ENCODE assay signal across 15 cellular contexts in the genomic region with DNA sequence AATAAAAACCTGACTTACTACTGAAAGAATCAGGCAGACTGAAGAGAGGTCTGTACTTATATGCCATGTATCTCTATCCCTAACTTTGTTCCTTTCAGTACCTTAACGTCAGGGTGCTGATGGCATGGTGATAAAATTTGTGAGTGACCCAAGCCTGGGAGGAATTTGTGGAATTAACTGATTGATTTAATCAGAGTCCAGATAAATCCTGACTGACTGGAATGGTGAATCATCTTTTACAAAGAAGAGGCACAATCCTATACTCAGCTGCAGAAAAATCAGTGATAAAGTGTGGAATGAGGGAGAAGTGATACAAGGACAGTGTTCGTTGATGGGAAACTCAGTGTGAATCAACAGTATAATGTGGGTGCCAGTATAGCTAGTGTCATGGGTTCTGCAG. TPM values are rescaled to one million over a fixed set of nuclear protein-coding genes. Genes with fewer than 3 reads are reported as not detected.
DNase-seq lines count a peak whose midpoint lies in the region; ATAC-seq and TF ChIP-seq lines count a peak whose summit lies in the region.
"Had no signal": no experiment of that assay in that cellular context is flagged by ENCODE, and none has a peak within 500 bp of the region (broad histone marks: within the 10 kb centered on the region; RNA-seq: fewer than 3 reads in every experiment).

No MANE protein-coding gene starts in this region.

- H2AFZ ChIP-seq in neural progenitor cell (replicated peaks), result no peak overlapping the region

- peak overlapping the region; percentile 49 for H3K27ac Mint-ChIP-seq in T-helper 1 cell treated with Interleukin-12 subunit alpha and Interleukin-12 subunit beta and Interleukin-4 antibody, amounts not matched to agents 30 μg/mL and 1 μg/mL, for 36 hours
- peak overlapping the region; percentile 59 for H3K27ac Mint-ChIP-seq in chondrocyte (ENCODE audit: unreplicated experiment)
- H3K27ac Mint-ChIP-seq in progenitor cell of endocrine pancreas, result peak overlapping the region; percentile 30
- H3K27ac Mint-ChIP-seq in neural progenitor cell, result no peak overlapping the region

- no peak for ATAC-seq in RWPE2 (ENCODE audit: low read depth)
- ATAC-seq in HG02798 (IDR thresholded peaks at IDR 0.05; ENCODE audit: poor library complexity, unreplicated experiment), result no peak
- ATAC-seq: lower lobe of right lung had no signal

- H3K4me3 ChIP-seq in RWPE2 (ENCODE audit: severe bottlenecking), result no peak overlapping the region
- no peak overlapping the region for H3K4me3 ChIP-seq in neural progenitor cell
- H3K4me3 ChIP-seq: lower lobe of right lung, skin epidermis had no signal

- H3K27me3 ChIP-seq in RWPE2 (ENCODE audit: insufficient read depth, poor library complexity, severe bottlenecking) (no peaks in the 10 kb centered on the region), neural progenitor cell (no peaks in the 10 kb centered on the region)
- H3K27me3 ChIP-seq: neutrophil had no signal

- in situ Hi-C loops in GM13977 (cut with MboI; ENCODE audit: low pct_unique_long_range_greater_than_20kb, low sequenced_read_pairs, unreplicated experiment), result no loop called here

- H3K36me3 ChIP-seq in RWPE2 (ENCODE audit: low read depth), result peaks cover 59% of the 10 kb centered on the region
- no peaks in the 10 kb centered on the region for H3K36me3 ChIP-seq in neural progenitor cell
- H3K36me3 ChIP-seq: neutrophil had no signal

- DNase-seq in T-helper 1 cell (no peak), RWPE2 (ENCODE audit: low spot score) (no peak), chondrocyte (ENCODE audit: low spot score) (no peak), progenitor cell of endocrine pancreas (ENCODE audit: low spot score, unreplicated experiment) (no peak), neural progenitor cell (ENCODE audit: low spot score) (no peak), GM13977 (ENCODE audit: low spot score) (no peak)
- DNase-seq: activated CD4-positive, alpha-beta T cell treated with anti-CD3 and anti-CD28 coated beads for 48 hours; lower lobe of right lung; MV-4-11; NCI-H2227 treated with DMSO at 0.1 percent for 48 hours had no signal

- peaks cover 9% of the 10 kb centered on the region for H3F3A ChIP-seq in neural progenitor cell (ENCODE audit: low read depth)

- no peak overlapping the region for H3K4me2 ChIP-seq in neural progenitor cell

- no peak overlapping the region for H3K9ac ChIP-seq in neural progenitor cell

- H3K9me3 ChIP-seq in RWPE2 (ENCODE audit: severe bottlenecking) (no peaks in the 10 kb centered on the region), neural progenitor cell (ENCODE audit: low read depth) (no peaks in the 10 kb centered on the region)
- H3K9me3 ChIP-seq: lower lobe of right lung, neutrophil had no signal

- H3K4me1 ChIP-seq in RWPE2 (ENCODE audit: insufficient read depth, poor library complexity, severe bottlenecking), result peaks cover 7% of the 10 kb centered on the region
- peaks cover 8% of the 10 kb centered on the region for H3K4me1 ChIP-seq in neural progenitor cell

- peaks cover 97% of the 10 kb centered on the region for H3K79me2 ChIP-seq in neural progenitor cell (ENCODE audit: low read depth)

- H3K27me3 Mint-ChIP-seq in T-helper 1 cell treated with Interleukin-12 subunit alpha and Interleukin-12 subunit beta and Interleukin-4 antibody, amounts not matched to agents 30 μg/mL and 1 μg/mL, for 36 hours (ENCODE audit: low read depth), result no peaks in the 10 kb centered on the region
- H3K27me3 Mint-ChIP-seq in chondrocyte (ENCODE audit: low read depth) (no peaks in the 10 kb centered on the region), progenitor cell of endocrine pancreas (no peaks in the 10 kb centered on the region), neural progenitor cell (ENCODE audit: insufficient read depth, low read depth) (no peaks in the 10 kb centered on the region)

- H3K9me3 Mint-ChIP-seq in T-helper 1 cell treated with Interleukin-12 subunit alpha and Interleukin-12 subunit beta and Interleukin-4 antibody, amounts not matched to agents 30 μg/mL and 1 μg/mL, for 36 hours, result no peaks in the 10 kb centered on the region
- no peaks in the 10 kb centered on the region for H3K9me3 Mint-ChIP-seq in chondrocyte (ENCODE audit: low read depth)
- H3K9me3 Mint-ChIP-seq in progenitor cell of endocrine pancreas (ENCODE audit: low read depth), result no peaks in the 10 kb centered on the region
- H3K9me3 Mint-ChIP-seq in neural progenitor cell, result no peaks in the 10 kb centered on the region

- no peak overlapping the region for H3K4me3 Mint-ChIP-seq in T-helper 1 cell treated with Interleukin-12 subunit alpha and Interleukin-12 subunit beta and Interleukin-4 antibody, amounts not matched to agents 30 μg/mL and 1 μg/mL, for 36 hours
- H3K4me3 Mint-ChIP-seq in chondrocyte (ENCODE audit: unreplicated experiment) (peak overlapping the region; percentile 16), progenitor cell of endocrine pancreas (ENCODE audit: low read depth) (no peak overlapping the region), neural progenitor cell (no peak overlapping the region)

- peaks cover 19% of the 10 kb centered on the region for H3K36me3 Mint-ChIP-seq in T-helper 1 cell treated with Interleukin-12 subunit alpha and Interleukin-12 subunit beta and Interleukin-4 antibody, amounts not matched to agents 30 μg/mL and 1 μg/mL, for 36 hours (ENCODE audit: low read depth)
- H3K36me3 Mint-ChIP-seq in chondrocyte (ENCODE audit: low read depth) (peaks cover 8% of the 10 kb centered on the region), progenitor cell of endocrine pancreas (ENCODE audit: insufficient read depth) (peaks cover 10% of the 10 kb centered on the region), neural progenitor cell (peaks cover 9% of the 10 kb centered on the region)

- H3K27ac ChIP-seq in RWPE2 (ENCODE audit: poor library complexity, severe bottlenecking) (peak overlapping the region; percentile 10), neural progenitor cell (no peak overlapping the region)
- H3K27ac ChIP-seq: 22Rv1, lower lobe of right lung, neutrophil, skin epidermis had no signal

- H4K20me1 ChIP-seq in neural progenitor cell (ENCODE audit: low read depth), result peaks cover 57% of the 10 kb centered on the region

- TF ChIP-seq CTCF in RWPE2 (IDR thresholded peaks at IDR 0.05; ENCODE audit: poor library complexity, severe bottlenecking) (no peak), chondrocyte (IDR thresholded peaks at IDR 0.05) (no peak), progenitor cell of endocrine pancreas (IDR thresholded peaks at IDR 0.05; ENCODE audit: unreplicated experiment) (no peak), neural progenitor cell (IDR thresholded peaks at IDR 0.05) (no peak), GM13977 (IDR thresholded peaks at IDR 0.05; ENCODE audit: extremely low read depth, insufficient read depth, missing control alignments) (no peak)

- H3K4me1 Mint-ChIP-seq in T-helper 1 cell treated with Interleukin-12 subunit alpha and Interleukin-12 subunit beta and Interleukin-4 antibody, amounts not matched to agents 30 μg/mL and 1 μg/mL, for 36 hours (ENCODE audit: low read depth), result peaks cover 43% of the 10 kb centered on the region
- H3K4me1 Mint-ChIP-seq in chondrocyte (ENCODE audit: low read depth), result peaks cover 60% of the 10 kb centered on the region
- H3K4me1 Mint-ChIP-seq in progenitor cell of endocrine pancreas (ENCODE audit: low read depth), result peaks cover 26% of the 10 kb centered on the region
- peaks cover 22% of the 10 kb centered on the region for H3K4me1 Mint-ChIP-seq in neural progenitor cell

RNA-seq across cellular contexts. Expression of a gene that starts 3.7 kb away (rescaled TPM):
- total RNA-seq in chondrocyte, result 39.3 to 49.5 TPM (median 44.0 TPM) in 3 replicates
- total RNA-seq in progenitor cell of endocrine pancreas, result 52.9 and 61.9 TPM in 2 replicates
- total RNA-seq in neural progenitor cell (ENCODE audit: low replicate concordance), result 60.2 and 88.1 TPM in 2 replicates

RNA-seq across cellular contexts. Expression of a gene that starts 39.2 kb away (rescaled TPM):
- total RNA-seq in chondrocyte (754 to 1,782 TPM (median 760 TPM) in 3 replicates), progenitor cell of endocrine pancreas (795 and 802 TPM in 2 replicates), neural progenitor cell (ENCODE audit: low replicate concordance) (384 and 588 TPM in 2 replicates)
